9 cellular contexts compared by ENCODE assay signal in the genomic region with DNA sequence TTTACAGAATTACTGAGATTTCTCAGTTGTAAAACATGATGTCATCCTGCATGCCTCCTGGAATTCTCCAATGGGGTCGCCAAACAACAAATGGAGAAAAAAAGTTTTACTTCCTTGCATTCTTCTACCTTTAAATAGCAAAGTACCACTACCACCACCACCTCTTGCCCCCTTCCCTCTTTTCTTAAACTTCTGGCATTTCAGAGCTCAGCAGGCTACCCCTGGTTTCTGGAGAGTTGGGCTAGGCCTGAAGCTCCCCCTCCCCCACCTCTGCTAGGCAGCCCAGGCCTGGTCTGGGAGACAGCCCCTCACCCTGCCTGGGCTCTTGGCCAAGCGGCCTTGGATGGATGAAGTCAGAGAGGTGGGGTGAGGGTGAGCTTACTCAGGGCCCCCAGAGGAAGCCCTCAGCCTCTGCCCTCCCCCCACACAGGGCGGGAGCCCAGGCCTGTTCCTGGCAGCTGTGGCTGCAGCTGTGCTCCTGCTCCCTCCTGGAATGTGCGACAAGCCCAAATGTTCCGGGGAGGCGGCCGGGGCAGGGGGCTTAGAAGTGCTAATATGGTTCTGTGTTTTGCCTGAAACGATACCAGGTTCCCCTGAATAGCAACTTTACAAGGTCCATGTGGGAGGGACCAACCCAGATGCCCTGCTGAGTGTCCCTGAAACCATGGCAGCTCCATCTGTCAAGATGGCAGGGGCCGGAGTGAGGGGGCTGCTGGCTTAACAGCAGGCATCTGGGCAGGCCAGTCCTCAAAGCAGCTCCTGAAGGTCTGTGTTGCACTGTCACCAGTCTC. TPM values are rescaled to one million over a fixed set of nuclear protein-coding genes. Genes with fewer than 3 reads are reported as not detected.
A peak's percentile ranks its signal among the peaks of the same experiment; 100 is the strongest.
DNase-seq lines count a peak whose midpoint lies in the region; ATAC-seq and TF ChIP-seq lines count a peak whose summit lies in the region.
"Had no signal": no experiment of that assay in that cellular context is flagged by ENCODE, and none has a peak within 500 bp of the region (broad histone marks: within the 10 kb centered on the region; RNA-seq: fewer than 3 reads in every experiment).

No MANE protein-coding gene starts in this region.

- H3K4me1 ChIP-seq in adrenal gland (replicated peaks in 1 of 2) (peaks cover 11 to 28% of the 10 kb centered on the region in 2 donors), right atrium auricular region (peaks cover 0 to 45% of the 10 kb centered on the region in 2 donors)

- no peak overlapping the region for H3K4me3 Mint-ChIP-seq in stimulated activated naive CD8-positive, alpha-beta T cell treated with anti-CD3 and anti-CD28 coated beads, Interleukin-15, amount 100 ng/mL, for 72 hours

- H3K9me3 Mint-ChIP-seq in stimulated activated naive CD8-positive, alpha-beta T cell treated with anti-CD3 and anti-CD28 coated beads, Interleukin-15, amount 100 ng/mL, for 72 hours: no peaks in the 10 kb centered on the region

- H3K36me3 ChIP-seq in adrenal gland (replicated peaks in 1 of 2) (no peaks in the 10 kb centered on the region), right atrium auricular region (no peaks in the 10 kb centered on the region)

- no peak overlapping the region for H3K4me3 ChIP-seq in adrenal gland
- H3K4me3 ChIP-seq in right atrium auricular region: no peak overlapping the region

- H3K27ac ChIP-seq in adrenal gland: peak overlapping the region; percentile 67 to 90 (median 82)
- H3K27ac ChIP-seq in right atrium auricular region: peak overlapping the region; percentile 61 to 78

- intact Hi-C loops in adrenal gland (cut with DNase I): loop anchor here in 1 of 2 donors (10.0 kb wide), 1 partner anchor 138 kb away; no protein-coding TSS in a partner anchor

- no peak for TF ChIP-seq CTCF in adrenal gland (IDR thresholded peaks at IDR 0.05)
- no peak for TF ChIP-seq CTCF in right atrium auricular region (IDR thresholded peaks at IDR 0.05)

- no peaks in the 10 kb centered on the region for H3K27me3 Mint-ChIP-seq in stimulated activated naive CD8-positive, alpha-beta T cell treated with anti-CD3 and anti-CD28 coated beads, Interleukin-15, amount 100 ng/mL, for 72 hours

- ATAC-seq in GM18511 (IDR thresholded peaks at IDR 0.05; ENCODE audit: unreplicated experiment) (no peak), GM18498 (IDR thresholded peaks at IDR 0.05; ENCODE audit: unreplicated experiment) (no peak)
- ATAC-seq in stimulated activated naive CD8-positive, alpha-beta T cell treated with anti-CD3 and anti-CD28 coated beads, Interleukin-15, amount 100 ng/mL, for 72 hours: no peak

- H3K9me3 ChIP-seq in adrenal gland (replicated peaks in 1 of 3) (no peaks in the 10 kb centered on the region), right atrium auricular region (no peaks in the 10 kb centered on the region)

- H3K27me3 ChIP-seq in adrenal gland (no peaks in the 10 kb centered on the region), right atrium auricular region (no peaks in the 10 kb centered on the region)

- WGBS in adrenal gland, 4 donors: 20 to 58% (median 31%) methylated on average over 2 to 9 of the region's 9 CpGs

- DNase-seq in DMS79 (lab: John Stamatoyannopoulos, UW): peak; percentile 53
- DNase-seq in adrenal gland: peak; percentile 92 to 96 (median 94)
- no peak for DNase-seq in right atrium auricular region (ENCODE audit: low spot score)
- peak; percentile 45 for DNase-seq in pulmonary artery endothelial cell (ENCODE audit: low read depth, low spot score)
- DNase-seq in GOT3 (lab: John Stamatoyannopoulos, UW): no peak
- no peak for DNase-seq in stimulated activated naive CD8-positive, alpha-beta T cell treated with anti-CD3 and anti-CD28 coated beads, Interleukin-15, amount 100 ng/mL, for 72 hours
- DNase-seq: MM.1S had no signal

- H3K27ac Mint-ChIP-seq in stimulated activated naive CD8-positive, alpha-beta T cell treated with anti-CD3 and anti-CD28 coated beads, Interleukin-15, amount 100 ng/mL, for 72 hours: peak overlapping the region in 1 of 2 donors; percentile 75

- peak in 1 of 2 donors; percentile 38 for TF ChIP-seq POLR2A in adrenal gland (IDR thresholded peaks at IDR 0.05)

- peaks cover 13% of the 10 kb centered on the region for H3K4me1 Mint-ChIP-seq in stimulated activated naive CD8-positive, alpha-beta T cell treated with anti-CD3 and anti-CD28 coated beads, Interleukin-15, amount 100 ng/mL, for 72 hours

RNA-seq across cellular contexts. Expression of a gene that starts 5.9 kb away (rescaled TPM):
- total RNA-seq in adrenal gland (1 to 10 TPM in 3 of 8 donors, under 1 TPM in 5; 0.22 to 1.9 (median 0.49) TPM), right atrium auricular region (not detected), pulmonary artery endothelial cell (1.2 and 2.3 TPM in 2 replicates)
- polyA plus RNA-seq in adrenal gland: 1 to 10 TPM in 1 of 3 donors, under 1 TPM in 2; 0.20 to 1.2 (median 0.32) TPM

RNA-seq across cellular contexts. Expression of a gene that starts 26.7 kb away (rescaled TPM):
- total RNA-seq in adrenal gland: 10 to 100 TPM; 20.8 to 42.4 (median 33.5) TPM
- 10 to 100 TPM; 16.1 to 35.2 (median 24.3) TPM for polyA plus RNA-seq in adrenal gland
- 10 to 100 TPM; 11.2 to 11.6 TPM for total RNA-seq in right atrium auricular region
- total RNA-seq in pulmonary artery endothelial cell: 36.2 and 40.3 TPM in 2 replicates

RNA-seq across cellular contexts. Expression of a gene that starts 27.5 kb away (rescaled TPM):
- 100 to 1,000 TPM; 167 to 301 (median 230) TPM for total RNA-seq in adrenal gland
- 100 to 1,000 TPM in 2 of 3 donors, 10 to 100 TPM in 1; 95.6 to 199 (median 126) TPM for polyA plus RNA-seq in adrenal gland
- total RNA-seq in right atrium auricular region: 10 to 100 TPM; 67.2 to 87.7 TPM
- total RNA-seq in pulmonary artery endothelial cell: 264 and 287 TPM in 2 replicates

Comparison
In these comparisons a context has a peak if more than half of its experiments do, and no peak if none do; other contexts are left out.
1. DNase-seq: peak in DMS79 (single experiment), adrenal gland (7 of 7) and pulmonary artery endothelial cell (single experiment); none in right atrium auricular region (single experiment), GOT3 (single experiment) and stimulated activated naive CD8-positive, alpha-beta T cell treated with anti-CD3 and anti-CD28 coated beads, Interleukin-15, amount 100 ng/mL, for 72 hours (0 of 2).